ENCODE assay signal across 8 cellular contexts in genomic region chr11:78574386-78575381, GRCh38. TPM values are rescaled to one million over a fixed set of nuclear protein-coding genes. Genes with fewer than 3 reads are reported as not detected.
DNase-seq lines count a peak whose midpoint lies in the region; ATAC-seq and TF ChIP-seq lines count a peak whose summit lies in the region.

Gene NARS2, minus strand, starts transcription at chr11:78574864. Its CDS starts 376 bp downstream, at chr11:78574488.

- in situ Hi-C loops in GM23248 (cut with MboI): loop anchor here (25.0 kb wide), 1 partner anchor 437 kb away; the partner anchor contains the start of gene ALG8

- peaks cover 40% of the 10 kb centered on the region for H3K4me1 ChIP-seq in DND-41 (ENCODE audit: insufficient read depth, low read length)
- no peaks in the 10 kb centered on the region for H3K4me1 ChIP-seq in GM23248 (ENCODE audit: insufficient read depth)

- H3K36me3 Mint-ChIP-seq in activated T-helper 1 cell treated with anti-CD3 and anti-CD28 coated beads, Interleukin-12 subunit alpha, Interleukin-12 subunit beta, Interleukin-2, Interleukin-4 antibody, amounts not matched to agents 30 ng/mL and 10 ng/mL and 1 ng/mL, durations not matched to agents 14 hours and 24 hours and 36 hours (ENCODE audit: low read depth): peaks cover 17% of the 10 kb centered on the region
- peaks cover 9 to 10% of the 10 kb centered on the region in 2 donors for H3K36me3 Mint-ChIP-seq in naive B cell
- H3K36me3 Mint-ChIP-seq in stimulated activated memory B cell treated with anti-CD40 and anti-IgM and Interleukin-4, amounts not matched to agents 10 μg/mL and 1 μg/mL and 100 μg/mL, for 72 hours: peaks cover 20% of the 10 kb centered on the region

- no peaks in the 10 kb centered on the region for H3K9me3 Mint-ChIP-seq in activated T-helper 1 cell treated with anti-CD3 and anti-CD28 coated beads, Interleukin-12 subunit alpha, Interleukin-12 subunit beta, Interleukin-2, Interleukin-4 antibody, amounts not matched to agents 30 ng/mL and 10 ng/mL and 1 ng/mL, durations not matched to agents 14 hours and 24 hours and 36 hours
- peaks cover 0 to 2% (median 0%) of the 10 kb centered on the region in 7 donors for H3K9me3 Mint-ChIP-seq in naive B cell
- no peaks in the 10 kb centered on the region for H3K9me3 Mint-ChIP-seq in stimulated activated memory B cell treated with anti-CD40 and anti-IgM and Interleukin-4, amounts not matched to agents 10 μg/mL and 1 μg/mL and 100 μg/mL, for 72 hours

- peak within 1 kb of the TSS; percentile 66 for H3K4me2 ChIP-seq in DND-41 (ENCODE audit: insufficient read depth, low read length)
- H3K4me2 ChIP-seq in GM23248 (ENCODE audit: unreplicated experiment): peak within 1 kb of the TSS; percentile 100

- H3K9ac ChIP-seq in DND-41 (ENCODE audit: low read depth, low read length) (peak within 1 kb of the TSS; percentile 71), GM23248 (peak within 1 kb of the TSS; percentile 86)

- peaks cover 7% of the 10 kb centered on the region for H3K27me3 Mint-ChIP-seq in activated T-helper 1 cell treated with anti-CD3 and anti-CD28 coated beads, Interleukin-12 subunit alpha, Interleukin-12 subunit beta, Interleukin-2, Interleukin-4 antibody, amounts not matched to agents 30 ng/mL and 10 ng/mL and 1 ng/mL, durations not matched to agents 14 hours and 24 hours and 36 hours (ENCODE audit: insufficient read depth)
- no peaks in the 10 kb centered on the region for H3K27me3 Mint-ChIP-seq in naive B cell
- H3K27me3 Mint-ChIP-seq in stimulated activated memory B cell treated with anti-CD40 and anti-IgM and Interleukin-4, amounts not matched to agents 10 μg/mL and 1 μg/mL and 100 μg/mL, for 72 hours: no peaks in the 10 kb centered on the region

- peak within 1 kb of the TSS; percentile 90 for H3K4me3 Mint-ChIP-seq in activated T-helper 1 cell treated with anti-CD3 and anti-CD28 coated beads, Interleukin-12 subunit alpha, Interleukin-12 subunit beta, Interleukin-2, Interleukin-4 antibody, amounts not matched to agents 30 ng/mL and 10 ng/mL and 1 ng/mL, durations not matched to agents 14 hours and 24 hours and 36 hours
- H3K4me3 Mint-ChIP-seq in naive B cell: peak within 1 kb of the TSS; percentile 89 to 99 (median 98)
- H3K4me3 Mint-ChIP-seq in stimulated activated memory B cell treated with anti-CD40 and anti-IgM and Interleukin-4, amounts not matched to agents 10 μg/mL and 1 μg/mL and 100 μg/mL, for 72 hours: peak within 1 kb of the TSS; percentile 94

- H2AFZ ChIP-seq in DND-41 (ENCODE audit: low read depth, low read length) (peak within 1 kb of the TSS; percentile 89), GM23248 (peak within 1 kb of the TSS; percentile 99)

- 1 to 2% methylated on average over 59 to 60 of the region's 60 CpGs for WGBS in GM23248 (ENCODE audit: low coverage in 1 of 2, low lambda C conversion rate in 2 of 2, missing lambda C conversion rate in 2 of 2), 2 experiments

- H3K36me3 ChIP-seq in DND-41 (ENCODE audit: insufficient read depth, low read length) (peaks cover 26% of the 10 kb centered on the region), GM23248 (ENCODE audit: low read depth) (no peaks in the 10 kb centered on the region)

- H3K27me3 ChIP-seq in DND-41 (ENCODE audit: insufficient read depth, low read length, poor library complexity): no peaks in the 10 kb centered on the region
- H3K27me3 ChIP-seq in GM23248 (replicated peaks; ENCODE audit: insufficient read depth): no peaks in the 10 kb centered on the region

- H3K27ac Mint-ChIP-seq in activated T-helper 1 cell treated with anti-CD3 and anti-CD28 coated beads, Interleukin-12 subunit alpha, Interleukin-12 subunit beta, Interleukin-2, Interleukin-4 antibody, amounts not matched to agents 30 ng/mL and 10 ng/mL and 1 ng/mL, durations not matched to agents 14 hours and 24 hours and 36 hours: peak within 1 kb of the TSS; percentile 86
- H3K27ac Mint-ChIP-seq in naive B cell: peak within 1 kb of the TSS; percentile 96 to 99 (median 98)
- H3K27ac Mint-ChIP-seq in stimulated activated memory B cell treated with anti-CD40 and anti-IgM and Interleukin-4, amounts not matched to agents 10 μg/mL and 1 μg/mL and 100 μg/mL, for 72 hours: peak within 1 kb of the TSS; percentile 95

- H3K4me1 Mint-ChIP-seq in activated T-helper 1 cell treated with anti-CD3 and anti-CD28 coated beads, Interleukin-12 subunit alpha, Interleukin-12 subunit beta, Interleukin-2, Interleukin-4 antibody, amounts not matched to agents 30 ng/mL and 10 ng/mL and 1 ng/mL, durations not matched to agents 14 hours and 24 hours and 36 hours (ENCODE audit: low read depth): peaks cover 40% of the 10 kb centered on the region
- peaks cover 30 to 52% (median 34%) of the 10 kb centered on the region in 3 donors for H3K4me1 Mint-ChIP-seq in naive B cell
- peaks cover 31% of the 10 kb centered on the region for H3K4me1 Mint-ChIP-seq in stimulated activated memory B cell treated with anti-CD40 and anti-IgM and Interleukin-4, amounts not matched to agents 10 μg/mL and 1 μg/mL and 100 μg/mL, for 72 hours

- no peak for TF ChIP-seq CTCF in DND-41 (IDR thresholded peaks at IDR 0.05; ENCODE audit: borderline replicate concordance, extremely low read depth, low read length, poor library complexity, severe bottlenecking)

- peaks cover 4% of the 10 kb centered on the region; the same call in 1 of the 2 replicates for H4K20me1 ChIP-seq in DND-41 (ENCODE audit: insufficient read depth, low read length)
- H4K20me1 ChIP-seq in GM23248 (ENCODE audit: insufficient read depth): no peaks in the 10 kb centered on the region

- peak within 1 kb of the TSS; percentile 58 to 83 for H3K4me3 ChIP-seq in DND-41 (ENCODE audit: low read depth in 1 of 2, low read length in 2 of 2)
- H3K4me3 ChIP-seq in GM23248: peak within 1 kb of the TSS; percentile 84

- peak; percentile 97 for DNase-seq in DND-41
- peak; percentile 98 for DNase-seq in GM23248
- peak; percentile 97 to 98 for DNase-seq in Kasumi-1 (lab: John Stamatoyannopoulos, UW)
- peak; percentile 96 for DNase-seq in RPMI7951 (ENCODE audit: low read depth)
- DNase-seq in activated T-helper 1 cell treated with anti-CD3 and anti-CD28 coated beads, Interleukin-12 subunit alpha, Interleukin-12 subunit beta, Interleukin-2, Interleukin-4 antibody, amounts not matched to agents 30 ng/mL and 10 ng/mL and 1 ng/mL, durations not matched to agents 14 hours and 24 hours and 36 hours (ENCODE audit: low spot score): peak; percentile 95
- peak; percentile 94 for DNase-seq in fibroblast of gingiva (ENCODE audit: low read depth)
- DNase-seq in naive B cell: peak; percentile 95

- H3K9me2 ChIP-seq in GM23248 (ENCODE audit: insufficient read depth): no peaks in the 10 kb centered on the region

- H3K9me3 ChIP-seq in DND-41 (ENCODE audit: insufficient read depth, low read length, severe bottlenecking) (no peaks in the 10 kb centered on the region), GM23248 (ENCODE audit: low read depth) (no peaks in the 10 kb centered on the region)

- H3K79me2 ChIP-seq in DND-41 (ENCODE audit: insufficient read depth, low read length): peaks cover 43% of the 10 kb centered on the region
- peaks cover 23% of the 10 kb centered on the region; the same call in 1 of the 2 replicates for H3K79me2 ChIP-seq in GM23248 (ENCODE audit: insufficient read depth)

- peak; percentile 90 for ATAC-seq in DND-41 (ENCODE audit: insufficient read depth, low read depth)
- ATAC-seq in naive B cell (ENCODE audit: low read depth in 2 of 2): peak; percentile 94
- peak; percentile 99 for ATAC-seq in stimulated activated memory B cell treated with anti-CD40 and anti-IgM and Interleukin-4, amounts not matched to agents 10 μg/mL and 1 μg/mL and 100 μg/mL, for 72 hours

- intact Hi-C loops in activated T-helper 1 cell treated with anti-CD3 and anti-CD28 coated beads, Interleukin-12 subunit alpha, Interleukin-12 subunit beta, Interleukin-2, Interleukin-4 antibody, amounts not matched to agents 30 ng/mL and 10 ng/mL and 1 ng/mL, durations not matched to agents 14 hours and 24 hours and 36 hours (cut with micrococcal nuclease): loop anchor here (1.0 kb wide), 7 partner anchors 10 to 435 kb away; partner anchors contain the start of genes ALG8, GAB2, KCTD21 and USP35

- H3K27ac ChIP-seq in DND-41 (ENCODE audit: low read length): peak within 1 kb of the TSS; percentile 75
- peak within 1 kb of the TSS; percentile 66 for H3K27ac ChIP-seq in GM23248

- H3F3A ChIP-seq in GM23248 (ENCODE audit: insufficient read depth): no peaks in the 10 kb centered on the region

RNA-seq across cellular contexts. Expression of gene NARS2, which starts in this region (rescaled TPM):
- total RNA-seq in GM23248 (2014; rRNA removed; shearing (Covaris generic)): 13.0 and 15.3 TPM in 2 replicates
- polyA plus RNA-seq in GM23248 (2016; fragmentation: Nextera tagmentation; extraction: Ambion mirVana) (10.9 TPM in 2 replicates), naive B cell (ENCODE audit: low read depth in 6 of 6) (10 to 100 TPM; 11.4 to 16.4 (median 15.3) TPM)
- total RNA-seq in RPMI7951 (2014; rRNA removed; shearing (Covaris generic)): 18.9 and 19.0 TPM in 2 replicates
- 38.2 and 38.7 TPM in 2 replicates for total RNA-seq in activated T-helper 1 cell treated with anti-CD3 and anti-CD28 coated beads, Interleukin-12 subunit alpha, Interleukin-12 subunit beta, Interleukin-2, Interleukin-4 antibody, amounts not matched to agents 30 ng/mL and 10 ng/mL and 1 ng/mL, durations not matched to agents 14 hours and 24 hours and 36 hours

Comparison
In these comparisons a context has a peak if more than half of its experiments do, and no peak if none do; other contexts are left out.
1. Peak in every context shown above with its lines: DNase-seq, ATAC-seq, H3K4me3 ChIP-seq and H3K27ac ChIP-seq.